Comparison of ENCODE assay signal across 9 cellular contexts in the genomic region with DNA sequence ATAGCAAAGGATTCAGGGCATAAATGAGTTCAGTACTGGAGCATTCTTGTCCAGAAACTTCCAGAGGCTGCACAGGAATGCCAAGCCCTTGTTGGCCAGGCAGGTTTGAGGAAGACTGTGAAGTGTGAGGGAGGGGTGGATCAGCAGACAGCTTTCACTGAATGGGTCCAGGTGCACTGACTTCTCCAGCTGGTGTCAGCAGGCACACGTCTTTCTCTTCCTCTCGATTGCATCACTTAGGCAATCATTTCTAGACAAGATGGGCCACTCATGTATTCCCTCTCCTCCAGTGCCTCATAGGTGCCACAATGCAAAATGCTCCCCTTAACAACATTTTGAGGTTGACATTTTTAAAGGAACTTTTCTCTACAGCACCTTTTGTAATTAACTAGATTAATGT. TPM values are rescaled to one million over a fixed set of nuclear protein-coding genes. Genes with fewer than 3 reads are reported as not detected.
DNase-seq lines count a peak whose midpoint lies in the region; ATAC-seq and TF ChIP-seq lines count a peak whose summit lies in the region.
"Had no signal": no experiment of that assay in that cellular context is flagged by ENCODE, and none has a peak within 500 bp of the region (broad histone marks: within the 10 kb centered on the region; RNA-seq: fewer than 3 reads in every experiment).

No MANE protein-coding gene starts in this region.

- no peaks in the 10 kb centered on the region for H3K27me3 Mint-ChIP-seq in activated T-cell treated with anti-CD3 and anti-CD28 coated beads, Interleukin-2, amount 50 U/mL, for 72 hours (ENCODE audit: low read depth)
- no peaks in the 10 kb centered on the region for H3K27me3 Mint-ChIP-seq in activated T-cell treated with anti-CD3 and anti-CD28 coated beads, Interleukin-2, amount 50 U/mL, for 24 hours
- H3K27me3 Mint-ChIP-seq in activated T-helper 17 cell treated with anti-CD3 and anti-CD28 coated beads, Interleukin-2, amount 50 U/mL, for 72 hours = no peaks in the 10 kb centered on the region
- H3K27me3 Mint-ChIP-seq in effector memory CD8-positive, alpha-beta T cell = no peaks in the 10 kb centered on the region

- intact Hi-C loops in upper lobe of right lung (cut with DNase I) (no loop called here), adrenal gland (cut with DNase I) (no loop called here)

- H3K27ac Mint-ChIP-seq in activated T-cell treated with anti-CD3 and anti-CD28 coated beads, Interleukin-2, amount 50 U/mL, for 72 hours = no peak overlapping the region
- no peak overlapping the region for H3K27ac Mint-ChIP-seq in activated T-cell treated with anti-CD3 and anti-CD28 coated beads, Interleukin-2, amount 50 U/mL, for 24 hours
- H3K27ac Mint-ChIP-seq in activated T-helper 17 cell treated with anti-CD3 and anti-CD28 coated beads, Interleukin-2, amount 50 U/mL, for 72 hours = no peak overlapping the region
- no peak overlapping the region for H3K27ac Mint-ChIP-seq in effector memory CD8-positive, alpha-beta T cell

- H3K9me3 ChIP-seq in upper lobe of right lung = no peaks in the 10 kb centered on the region
- H3K9me3 ChIP-seq in right atrium auricular region = no peaks in the 10 kb centered on the region
- no peaks in the 10 kb centered on the region for H3K9me3 ChIP-seq in adrenal gland (replicated peaks in 1 of 3)

- 10 to 31% (median 26%) methylated on average over 2 of the region's 2 CpGs for WGBS in adrenal gland, 4 donors

- no peaks in the 10 kb centered on the region for H3K36me3 Mint-ChIP-seq in activated T-cell treated with anti-CD3 and anti-CD28 coated beads, Interleukin-2, amount 50 U/mL, for 72 hours (ENCODE audit: insufficient read depth in 2 of 2)
- H3K36me3 Mint-ChIP-seq in activated T-cell treated with anti-CD3 and anti-CD28 coated beads, Interleukin-2, amount 50 U/mL, for 24 hours (ENCODE audit: low read depth) = peaks cover 6% of the 10 kb centered on the region
- H3K36me3 Mint-ChIP-seq in activated T-helper 17 cell treated with anti-CD3 and anti-CD28 coated beads, Interleukin-2, amount 50 U/mL, for 72 hours (ENCODE audit: low read depth) = peaks cover 5% of the 10 kb centered on the region
- H3K36me3 Mint-ChIP-seq in effector memory CD8-positive, alpha-beta T cell (ENCODE audit: insufficient read depth) = no peaks in the 10 kb centered on the region

- H3K36me3 ChIP-seq in upper lobe of right lung (peaks cover under 1% of the 10 kb centered on the region), right atrium auricular region (peaks cover under 1% of the 10 kb centered on the region), adrenal gland (replicated peaks in 1 of 2) (no peaks in the 10 kb centered on the region)

- peak in 1 of 2 donors; percentile 10 for DNase-seq in activated T-cell treated with anti-CD3 and anti-CD28 coated beads, Interleukin-2, amount 50 U/mL, for 72 hours
- DNase-seq in activated T-cell treated with anti-CD3 and anti-CD28 coated beads, Interleukin-2, amount 50 U/mL, for 24 hours = no peak
- peak; percentile 17 for DNase-seq in HK-2 (ENCODE audit: unreplicated experiment)
- no peak for DNase-seq in upper lobe of right lung
- DNase-seq in right atrium auricular region (ENCODE audit: low spot score) = no peak
- DNase-seq in effector memory CD8-positive, alpha-beta T cell = no peak
- no peak for DNase-seq in adrenal gland

- no peak overlapping the region for H3K4me3 ChIP-seq in upper lobe of right lung
- H3K4me3 ChIP-seq in right atrium auricular region = no peak overlapping the region
- H3K4me3 ChIP-seq in adrenal gland = no peak overlapping the region

- H3K9me3 Mint-ChIP-seq in activated T-cell treated with anti-CD3 and anti-CD28 coated beads, Interleukin-2, amount 50 U/mL, for 72 hours = no peaks in the 10 kb centered on the region
- H3K9me3 Mint-ChIP-seq in activated T-cell treated with anti-CD3 and anti-CD28 coated beads, Interleukin-2, amount 50 U/mL, for 24 hours = no peaks in the 10 kb centered on the region
- H3K9me3 Mint-ChIP-seq in activated T-helper 17 cell treated with anti-CD3 and anti-CD28 coated beads, Interleukin-2, amount 50 U/mL, for 72 hours = no peaks in the 10 kb centered on the region
- no peaks in the 10 kb centered on the region for H3K9me3 Mint-ChIP-seq in effector memory CD8-positive, alpha-beta T cell

- H3K27me3 ChIP-seq in upper lobe of right lung (no peaks in the 10 kb centered on the region), right atrium auricular region (no peaks in the 10 kb centered on the region), adrenal gland (no peaks in the 10 kb centered on the region)

- H3K4me3 Mint-ChIP-seq in activated T-cell treated with anti-CD3 and anti-CD28 coated beads, Interleukin-2, amount 50 U/mL, for 72 hours = no peak overlapping the region
- no peak overlapping the region for H3K4me3 Mint-ChIP-seq in activated T-cell treated with anti-CD3 and anti-CD28 coated beads, Interleukin-2, amount 50 U/mL, for 24 hours
- no peak overlapping the region for H3K4me3 Mint-ChIP-seq in activated T-helper 17 cell treated with anti-CD3 and anti-CD28 coated beads, Interleukin-2, amount 50 U/mL, for 72 hours
- no peak overlapping the region for H3K4me3 Mint-ChIP-seq in effector memory CD8-positive, alpha-beta T cell

- no peak overlapping the region for H3K27ac ChIP-seq in upper lobe of right lung
- H3K27ac ChIP-seq in right atrium auricular region = no peak overlapping the region
- no peak overlapping the region for H3K27ac ChIP-seq in adrenal gland

- ATAC-seq in activated T-cell treated with anti-CD3 and anti-CD28 coated beads, Interleukin-2, amount 50 U/mL, for 72 hours (replicated peaks in 1 of 2) = peak; percentile 36 to 79
- peak; percentile 18 for ATAC-seq in activated T-helper 17 cell treated with anti-CD3 and anti-CD28 coated beads, Interleukin-2, amount 50 U/mL, for 72 hours (replicated peaks)
- peak; percentile 62 for ATAC-seq in upper lobe of right lung
- no peak for ATAC-seq in effector memory CD8-positive, alpha-beta T cell (replicated peaks)

- TF ChIP-seq CTCF in upper lobe of right lung (IDR thresholded peaks at IDR 0.05) = no peak
- TF ChIP-seq CTCF in right atrium auricular region (IDR thresholded peaks at IDR 0.05) = no peak
- no peak for TF ChIP-seq CTCF in adrenal gland (IDR thresholded peaks at IDR 0.05)

- H3K4me1 Mint-ChIP-seq in activated T-cell treated with anti-CD3 and anti-CD28 coated beads, Interleukin-2, amount 50 U/mL, for 72 hours (ENCODE audit: low read depth) = no peaks in the 10 kb centered on the region
- H3K4me1 Mint-ChIP-seq in activated T-cell treated with anti-CD3 and anti-CD28 coated beads, Interleukin-2, amount 50 U/mL, for 24 hours (ENCODE audit: low read depth) = no peaks in the 10 kb centered on the region
- H3K4me1 Mint-ChIP-seq in activated T-helper 17 cell treated with anti-CD3 and anti-CD28 coated beads, Interleukin-2, amount 50 U/mL, for 72 hours = no peaks in the 10 kb centered on the region
- H3K4me1 Mint-ChIP-seq in effector memory CD8-positive, alpha-beta T cell (ENCODE audit: low read depth in 2 of 2) = no peaks in the 10 kb centered on the region

- no peaks in the 10 kb centered on the region for H3K4me1 ChIP-seq in upper lobe of right lung
- no peaks in the 10 kb centered on the region for H3K4me1 ChIP-seq in right atrium auricular region
- H3K4me1 ChIP-seq in adrenal gland (replicated peaks in 1 of 2) = no peaks in the 10 kb centered on the region

- TF ChIP-seq POLR2A in adrenal gland (IDR thresholded peaks at IDR 0.05) = no peak

RNA-seq across cellular contexts. Expression of a gene that starts 15.6 kb away (rescaled TPM):
- total RNA-seq in activated T-cell treated with anti-CD3 and anti-CD28 coated beads, Interleukin-2, amount 50 U/mL, for 72 hours = not detected
- not detected for total RNA-seq in activated T-helper 17 cell treated with anti-CD3 and anti-CD28 coated beads, Interleukin-2, amount 50 U/mL, for 72 hours
- not detected for total RNA-seq in upper lobe of right lung
- not detected for total RNA-seq in right atrium auricular region
- total RNA-seq in adrenal gland = not detected
- polyA plus RNA-seq in adrenal gland = under 1 TPM in 1 of 3 donors, not detected in 2; 0.13 TPM
- polyA plus RNA-seq: BJ had no signal

RNA-seq across cellular contexts. Expression of a gene that starts 56.2 kb away (rescaled TPM):
- total RNA-seq in activated T-cell treated with anti-CD3 and anti-CD28 coated beads, Interleukin-2, amount 50 U/mL, for 72 hours = 10 to 100 TPM in 1 of 2 donors, 1 to 10 TPM in 1; 9.9 to 18.5 TPM
- 10 to 100 TPM in 1 of 2 donors, 1 to 10 TPM in 1; 6.1 to 19.8 TPM for total RNA-seq in activated T-helper 17 cell treated with anti-CD3 and anti-CD28 coated beads, Interleukin-2, amount 50 U/mL, for 72 hours
- total RNA-seq in upper lobe of right lung = 32.5 TPM
- total RNA-seq in right atrium auricular region = 1 to 10 TPM; 7.2 to 9.5 TPM
- 10 to 100 TPM in 7 of 8 donors, 1 to 10 TPM in 1; 7.5 to 25.1 (median 17.5) TPM for total RNA-seq in adrenal gland
- polyA plus RNA-seq in adrenal gland = 10 to 100 TPM in 1 of 3 donors, 1 to 10 TPM in 2; 7.1 to 24.5 (median 8.4) TPM
